8 cellular contexts compared by ENCODE assay signal in genomic region chr18:8982416-8983183, GRCh38.
A peak's percentile ranks its signal among the peaks of the same experiment; 100 is the strongest.
DNase-seq lines count a peak whose midpoint lies in the region; ATAC-seq, FAIRE-seq and TF ChIP-seq lines count a peak whose summit lies in the region.

No MANE protein-coding gene starts in this region.

- H3K36me3 ChIP-seq in pancreas = no peaks in the 10 kb centered on the region

- TF ChIP-seq CTCF in HFF-Myc (IDR thresholded peaks at IDR 0.05; ENCODE audit: low read depth, low read length, missing control alignments) (peak; percentile 54), pancreas (IDR thresholded peaks at IDR 0.05) (peak in 1 of 4 donors; percentile 31)

- no peaks in the 10 kb centered on the region for H3K27me3 ChIP-seq in pancreas

- intact Hi-C loops in pancreas (cut with DNase I) = loop anchor here in 1 of 3 donors (10.0 kb wide), 1 partner anchor 328 kb away; no protein-coding TSS in a partner anchor

- FAIRE-seq in RCC 7860 (lab: Jason Lieb, UNC) = peak; percentile 34
- FAIRE-seq in pancreas (lab: Jason Lieb, UNC) = no peak
- FAIRE-seq in frontal cortex (lab: Jason Lieb, UNC) = no peak

- H3K27ac ChIP-seq in pancreas = no peak overlapping the region

- no peak overlapping the region for H3K4me3 ChIP-seq in HFF-Myc (replicated peaks; ENCODE audit: low read depth, low read length)
- H3K4me3 ChIP-seq in pancreas = no peak overlapping the region

- H3K9me3 ChIP-seq in pancreas = no peaks in the 10 kb centered on the region

- 40 to 45% methylated on average over 13 of the region's 13 CpGs for WGBS in pancreas, 2 donors

- TF ChIP-seq POLR2A in erythroblast (IDR thresholded peaks at IDR 0.05; ENCODE audit: low read length) = no peak

- DNase-seq in CMK (ENCODE audit: low read depth) (peak; percentile 20), HFF-Myc (ENCODE audit: extremely low read depth, low read depth) (peak; percentile 89), RCC 7860 (ENCODE audit: low spot score) (peak; percentile 57), erythroblast (lab: John Stamatoyannopoulos, UW) (peak; percentile 77 to 81), pancreas (peak in 1 of 6 donors; percentile 42), frontal cortex (ENCODE audit: low spot score in 2 of 2) (no peak), middle frontal gyrus (ENCODE audit: extremely low spot score, low spot score) (no peak)

- H3K4me1 ChIP-seq in pancreas = peaks cover 2 to 9% (median 9%) of the 10 kb centered on the region in 3 donors

- ATAC-seq in pancreas (peak; percentile 55 to 68 (median 65)), GM18517 (IDR thresholded peaks at IDR 0.05; ENCODE audit: unreplicated experiment) (no peak)

Comparison
In these comparisons a context has a peak if more than half of its experiments do, and no peak if none do; other contexts are left out.
1. DNase-seq: peak in CMK (single experiment), HFF-Myc (single experiment), RCC 7860 (single experiment) and erythroblast (2 of 2); none in frontal cortex (0 of 2) and middle frontal gyrus (single experiment).